Comparison of ENCODE assay signal across 12 cellular contexts in genomic region chr3:99394831-99395733, GRCh38.
A peak's percentile ranks its signal among the peaks of the same experiment; 100 is the strongest.
DNase-seq lines count a peak whose midpoint lies in the region; TF ChIP-seq lines count a peak whose summit lies in the region.
"Had no signal": no experiment of that assay in that cellular context is flagged by ENCODE, and none has a peak within 500 bp of the region (broad histone marks: within the 10 kb centered on the region; RNA-seq: fewer than 3 reads in every experiment).

No MANE protein-coding gene starts in this region.

- intact Hi-C loops in tibial artery (cut with DNase I; ENCODE audit: low total_unique reads) = no loop called here
- intact Hi-C loops in activated CD4-positive, alpha-beta T cell treated with anti-CD3 and anti-CD28 coated beads, Interleukin-2, amount 10 ng/mL, durations not matched to agents 24 days and 14 days (cut with micrococcal nuclease) = no loop called here

- H3K18ac ChIP-seq in H9 (ENCODE audit: insufficient read length, low read depth, low read length) = no peak overlapping the region

- H3K14ac ChIP-seq in H9 (ENCODE audit: insufficient read depth, low read length) = no peak overlapping the region

- no peaks in the 10 kb centered on the region for H4K20me1 ChIP-seq in H9 (ENCODE audit: control insufficient read depth, insufficient read depth, insufficient read length)

- H3K27me3 ChIP-seq in tibial artery (no peaks in the 10 kb centered on the region), H9 (ENCODE audit: insufficient read depth, low read length) (no peaks in the 10 kb centered on the region)

- H3K4me1 Mint-ChIP-seq in HFFc6 (ENCODE audit: low read depth) = peaks cover 49% of the 10 kb centered on the region
- no peaks in the 10 kb centered on the region for H3K4me1 Mint-ChIP-seq in activated CD4-positive, alpha-beta T cell treated with anti-CD3 and anti-CD28 coated beads, Interleukin-2, amount 10 ng/mL, durations not matched to agents 24 days and 14 days
- no peaks in the 10 kb centered on the region for H3K4me1 Mint-ChIP-seq in H9
- H3K4me1 Mint-ChIP-seq: nephron; stimulated activated naive B cell treated with anti-CD40 and anti-IgM and Interleukin-4, amounts not matched to agents 10 μg/mL and 1 μg/mL and 100 μg/mL, for 72 hours had no signal

- H3K9me3 Mint-ChIP-seq in HFFc6 (peaks cover 23% of the 10 kb centered on the region), H9 (peaks cover 29 to 31% of the 10 kb centered on the region in 2 experiments)
- H3K9me3 Mint-ChIP-seq in activated CD4-positive, alpha-beta T cell treated with anti-CD3 and anti-CD28 coated beads, Interleukin-2, amount 10 ng/mL, durations not matched to agents 24 days and 14 days = peaks cover 8% of the 10 kb centered on the region

- TF ChIP-seq CTCF in HFFc6 (IDR thresholded peaks at IDR 0.05) = no peak
- TF ChIP-seq CTCF in tibial artery (IDR thresholded peaks at IDR 0.05) = no peak
- no peak for TF ChIP-seq CTCF in H9 (conservative IDR thresholded peaks at IDR 0.05)

- no peak overlapping the region for H3K9ac ChIP-seq in H9 (ENCODE audit: extremely low read depth, insufficient read length, low read length)

- WGBS in H9 (ENCODE audit: extremely low coverage, insufficient read length, low lambda C conversion rate) = no CpG with 5 or more reads among the region's 5 CpGs

- no peaks in the 10 kb centered on the region for H3K23me2 ChIP-seq in H9 (ENCODE audit: insufficient read length, low read depth, low read length, poor library complexity, severe bottlenecking)

- peaks cover 0 to 18% (median 0%) of the 10 kb centered on the region in 3 donors for H3K9me3 ChIP-seq in tibial artery
- H3K9me3 ChIP-seq in H9 (ENCODE audit: control insufficient read depth, low read depth, low read length) = no peaks in the 10 kb centered on the region

- no peak overlapping the region for H3K4ac ChIP-seq in H9 (ENCODE audit: low read depth, low read length)

- peak; percentile 85 for DNase-seq in HFFc6
- DNase-seq in SW480 (ENCODE audit: low spot score) = peak; percentile 4
- peak; percentile 62 for DNase-seq in fibroblast of the conjunctiva (ENCODE audit: low read depth)
- no peak for DNase-seq in tibial artery
- no peak for DNase-seq in NCI-H2171 (lab: John Stamatoyannopoulos, UW)
- DNase-seq in activated CD4-positive, alpha-beta T cell treated with anti-CD3 and anti-CD28 coated beads, Interleukin-2, amount 10 ng/mL, durations not matched to agents 24 days and 14 days = no peak
- no peak for DNase-seq in H9
- DNase-seq: effector memory CD8-positive, alpha-beta T cell; NCI-H1417; stimulated activated naive B cell treated with anti-CD40 and anti-IgM and Interleukin-4, amounts not matched to agents 10 μg/mL and 1 μg/mL and 100 μg/mL, for 72 hours had no signal

- H3K79me2 ChIP-seq in H9 (ENCODE audit: insufficient read depth, low read length) = no peaks in the 10 kb centered on the region

- no peak overlapping the region for H2AFZ ChIP-seq in H9 (ENCODE audit: low read length)

- H2BK12ac ChIP-seq in H9 (ENCODE audit: insufficient read length, low read depth, low read length) = no peak overlapping the region

- no peak overlapping the region for H2BK120ac ChIP-seq in H9 (ENCODE audit: low read depth, low read length, poor library complexity, severe bottlenecking)

- H3K4me2 ChIP-seq in H9 (ENCODE audit: insufficient read depth, insufficient read length, low read length) = no peak overlapping the region

- no peak overlapping the region for H2BK20ac ChIP-seq in H9 (ENCODE audit: low read depth, low read length, poor library complexity, severe bottlenecking)

- peak overlapping the region; percentile 20 to 28 for H3K27ac ChIP-seq in tibial artery
- H3K27ac ChIP-seq in H9 (ENCODE audit: insufficient read length, low read depth, low read length) = no peak overlapping the region

- no peak overlapping the region for H2AK5ac ChIP-seq in H9 (ENCODE audit: insufficient read length, low read length)

- no peaks in the 10 kb centered on the region for H3K27me3 Mint-ChIP-seq in HFFc6 (ENCODE audit: insufficient read depth)
- H3K27me3 Mint-ChIP-seq in activated CD4-positive, alpha-beta T cell treated with anti-CD3 and anti-CD28 coated beads, Interleukin-2, amount 10 ng/mL, durations not matched to agents 24 days and 14 days = no peaks in the 10 kb centered on the region
- no peaks in the 10 kb centered on the region for H3K27me3 Mint-ChIP-seq in H9 (ENCODE audit: low read depth)
- H3K27me3 Mint-ChIP-seq: effector memory CD8-positive, alpha-beta T cell; stimulated activated naive B cell treated with anti-CD40 and anti-IgM and Interleukin-4, amounts not matched to agents 10 μg/mL and 1 μg/mL and 100 μg/mL, for 72 hours had no signal

- H2BK15ac ChIP-seq in H9 (ENCODE audit: low read depth, low read length) = no peak overlapping the region

- H3K36me3 ChIP-seq in tibial artery = no peaks in the 10 kb centered on the region

- peak overlapping the region; percentile 42 for H3K4me3 Mint-ChIP-seq in HFFc6
- H3K4me3 Mint-ChIP-seq in activated CD4-positive, alpha-beta T cell treated with anti-CD3 and anti-CD28 coated beads, Interleukin-2, amount 10 ng/mL, durations not matched to agents 24 days and 14 days = no peak overlapping the region
- H3K4me3 Mint-ChIP-seq in H9 = no peak overlapping the region
- H3K4me3 Mint-ChIP-seq: effector memory CD8-positive, alpha-beta T cell; nephron; stimulated activated naive B cell treated with anti-CD40 and anti-IgM and Interleukin-4, amounts not matched to agents 10 μg/mL and 1 μg/mL and 100 μg/mL, for 72 hours had no signal

- H3K36me3 Mint-ChIP-seq in HFFc6 (ENCODE audit: low read depth) (peaks cover 26% of the 10 kb centered on the region), H9 (ENCODE audit: insufficient read depth in 1 of 3, low read depth in 3 of 3) (peaks cover 12 to 24% (median 18%) of the 10 kb centered on the region in 3 experiments)
- H3K36me3 Mint-ChIP-seq in activated CD4-positive, alpha-beta T cell treated with anti-CD3 and anti-CD28 coated beads, Interleukin-2, amount 10 ng/mL, durations not matched to agents 24 days and 14 days (ENCODE audit: low read depth) = no peaks in the 10 kb centered on the region
- H3K36me3 Mint-ChIP-seq: stimulated activated naive B cell treated with anti-CD40 and anti-IgM and Interleukin-4, amounts not matched to agents 10 μg/mL and 1 μg/mL and 100 μg/mL, for 72 hours had no signal

- H3K23ac ChIP-seq in H9 (ENCODE audit: insufficient read length, low read depth, low read length) = no peak overlapping the region

- no peak overlapping the region for H3T11ph ChIP-seq in H9 (ENCODE audit: low read length)

- no peak overlapping the region for H4K8ac ChIP-seq in H9 (replicated peaks; ENCODE audit: insufficient read length, low read depth, low read length)

- no peak overlapping the region for H3K56ac ChIP-seq in H9 (ENCODE audit: insufficient read length, low read depth, low read length)

- H2BK5ac ChIP-seq in H9 (ENCODE audit: insufficient read length, low read length) = no peak overlapping the region

- no peak overlapping the region for H3K4me3 ChIP-seq in tibial artery

- H4K91ac ChIP-seq in H9 (ENCODE audit: insufficient read length, low read depth, low read length) = no peak overlapping the region

- H3K27ac Mint-ChIP-seq in HFFc6 (peak overlapping the region; percentile 78), H9 (no peak overlapping the region)
- no peak overlapping the region for H3K27ac Mint-ChIP-seq in activated CD4-positive, alpha-beta T cell treated with anti-CD3 and anti-CD28 coated beads, Interleukin-2, amount 10 ng/mL, durations not matched to agents 24 days and 14 days
- H3K27ac Mint-ChIP-seq: activated naive CD4-positive, alpha-beta T cell treated with anti-CD3 and anti-CD28 coated beads, Interleukin-2, amount 50 U/mL, for 72 hours; effector memory CD8-positive, alpha-beta T cell; nephron; stimulated activated naive B cell treated with anti-CD40 and anti-IgM and Interleukin-4, amounts not matched to agents 10 μg/mL and 1 μg/mL and 100 μg/mL, for 72 hours had no signal

- no peaks in the 10 kb centered on the region for H3K79me1 ChIP-seq in H9 (ENCODE audit: insufficient read depth, low read depth, low read length, poor library complexity, severe bottlenecking)

- peaks cover 0 to 22% (median 3%) of the 10 kb centered on the region in 4 donors for H3K4me1 ChIP-seq in tibial artery
- no peaks in the 10 kb centered on the region for H3K4me1 ChIP-seq in H9 (ENCODE audit: insufficient read depth, low read length)

- H4K5ac ChIP-seq in H9 (ENCODE audit: insufficient read length, low read depth, low read length) = no peak overlapping the region

Comparison
In these comparisons a context has a peak if more than half of its experiments do, and no peak if none do; other contexts are left out.
1. DNase-seq: peak in HFFc6 (single experiment), SW480 (single experiment) and fibroblast of the conjunctiva (single experiment); none in tibial artery (0 of 2), NCI-H2171 (single experiment), activated CD4-positive, alpha-beta T cell treated with anti-CD3 and anti-CD28 coated beads, Interleukin-2, amount 10 ng/mL, durations not matched to agents 24 days and 14 days (single experiment) and H9 (single experiment).